Comparison of ENCODE assay signal across 1 cellular context in genomic region chr6:127097442-127097841, GRCh38. TPM values are rescaled to one million over a fixed set of nuclear protein-coding genes. Genes with fewer than 3 reads are reported as not detected.
"Had no signal": no experiment of that assay in that cellular context is flagged by ENCODE, and none has a peak within 500 bp of the region (broad histone marks: within the 10 kb centered on the region; RNA-seq: fewer than 3 reads in every experiment).

No MANE protein-coding gene starts in this region.

RNA-seq across cellular contexts. Expression of gene RSPO3, which starts 21.0 kb away (rescaled TPM):
- polyA plus RNA-seq: foreskin keratinocyte had no signal
